Comparison of ENCODE assay signal across 11 cellular contexts in the genomic region with DNA sequence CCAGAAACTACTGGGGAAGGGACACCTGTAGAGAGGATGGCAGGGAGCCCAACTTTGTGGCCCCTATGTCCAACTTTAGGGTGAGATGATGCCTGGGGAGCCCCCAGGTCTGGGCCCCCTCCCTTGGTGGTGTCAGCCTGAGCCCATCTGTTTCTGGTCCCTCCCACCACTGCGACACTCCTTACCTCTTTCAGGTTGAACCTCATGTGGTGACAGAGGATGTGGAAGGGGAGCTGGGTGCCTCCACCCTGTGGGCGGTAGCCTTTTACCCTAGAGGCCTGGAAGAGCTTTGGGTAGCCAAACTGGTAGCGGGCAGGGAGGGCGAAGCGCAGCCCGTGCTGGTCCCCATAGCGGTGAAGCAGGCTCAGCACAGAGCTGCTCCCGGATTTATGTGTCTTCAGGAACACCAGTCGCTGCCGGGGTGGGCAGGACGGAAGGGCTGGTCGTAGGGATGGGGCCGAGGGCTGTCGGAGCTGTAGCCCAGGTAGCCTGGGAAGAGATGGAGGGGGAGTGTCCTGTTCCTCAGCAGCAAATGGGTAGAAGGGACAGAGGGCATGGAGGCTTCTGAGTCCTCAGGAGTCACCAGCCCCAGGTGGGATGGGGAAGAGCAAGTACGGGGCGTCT. TPM values are rescaled to one million over a fixed set of nuclear protein-coding genes. Genes with fewer than 3 reads are reported as not detected.
DNase-seq lines count a peak whose midpoint lies in the region; ATAC-seq lines count a peak whose summit lies in the region.
"Had no signal": no experiment of that assay in that cellular context is flagged by ENCODE, and none has a peak within 500 bp of the region (broad histone marks: within the 10 kb centered on the region; RNA-seq: fewer than 3 reads in every experiment).

No MANE protein-coding gene starts in this region.

- peak overlapping the region; percentile 90; the same call in 1 of the 2 replicates for H3K4me2 ChIP-seq in BLaER1

- peak; percentile 52 for DNase-seq in RPMI8226
- DNase-seq in activated naive CD4-positive, alpha-beta T cell treated with anti-CD3 and anti-CD28 coated beads, Interleukin-2, amount 50 U/mL, for 16 hours = peak; percentile 48
- no peak for DNase-seq in natural killer cell treated with Interleukin-12 subunit alpha and Interleukin-12 subunit beta and Interleukin-15 and Interleukin-18, amount 100 ng/mL, for 72 hours (ENCODE audit: low spot score)
- no peak for DNase-seq in MV-4-11 (lab: John Stamatoyannopoulos, UW)
- DNase-seq in cortex of kidney (lab: John Stamatoyannopoulos, UW) = no peak
- no peak for DNase-seq in NCI-H187 treated with DMSO at 0.1 percent for 48 hours (lab: John Stamatoyannopoulos, UW)
- DNase-seq in SIG-M5 treated with dmso at 0.1 percent for 504 hours (lab: John Stamatoyannopoulos, UW; ENCODE audit: unreplicated experiment) = no peak
- DNase-seq: foreskin fibroblast, NCI-H2081 had no signal

- H3K36me3 Mint-ChIP-seq in natural killer cell treated with Interleukin-12 subunit alpha and Interleukin-12 subunit beta and Interleukin-15 and Interleukin-18, amount 100 ng/mL, for 72 hours = no peaks in the 10 kb centered on the region

- peaks cover 45% of the 10 kb centered on the region for H3K4me1 ChIP-seq in BLaER1

- peaks cover 38 to 49% of the 10 kb centered on the region in 2 donors for H3K27me3 Mint-ChIP-seq in natural killer cell treated with Interleukin-12 subunit alpha and Interleukin-12 subunit beta and Interleukin-15 and Interleukin-18, amount 100 ng/mL, for 72 hours

- H3K9me3 ChIP-seq in BLaER1 = no peaks in the 10 kb centered on the region

- H3K4me3 ChIP-seq in BLaER1 = no peak overlapping the region

- peaks cover 15% of the 10 kb centered on the region for H3K36me3 ChIP-seq in BLaER1

- ATAC-seq in natural killer cell treated with Interleukin-12 subunit alpha and Interleukin-12 subunit beta and Interleukin-15 and Interleukin-18, amount 100 ng/mL, for 72 hours = peak in 1 of 2 donors; percentile 21
- ATAC-seq: Panc1 had no signal

- H3K27me3 ChIP-seq in BLaER1 = peaks cover 61% of the 10 kb centered on the region

- peaks cover 24 to 36% of the 10 kb centered on the region in 2 donors for H3K4me1 Mint-ChIP-seq in natural killer cell treated with Interleukin-12 subunit alpha and Interleukin-12 subunit beta and Interleukin-15 and Interleukin-18, amount 100 ng/mL, for 72 hours (ENCODE audit: low read depth in 2 of 2)

- no peak overlapping the region for H3K27ac ChIP-seq in BLaER1

- no peaks in the 10 kb centered on the region for H3K9me3 Mint-ChIP-seq in natural killer cell treated with Interleukin-12 subunit alpha and Interleukin-12 subunit beta and Interleukin-15 and Interleukin-18, amount 100 ng/mL, for 72 hours

- H3K27ac Mint-ChIP-seq in natural killer cell treated with Interleukin-12 subunit alpha and Interleukin-12 subunit beta and Interleukin-15 and Interleukin-18, amount 100 ng/mL, for 72 hours = peak overlapping the region; percentile 16 to 37

- no peak overlapping the region for H3K9ac ChIP-seq in BLaER1

- H3K4me3 Mint-ChIP-seq in natural killer cell treated with Interleukin-12 subunit alpha and Interleukin-12 subunit beta and Interleukin-15 and Interleukin-18, amount 100 ng/mL, for 72 hours = peak overlapping the region; percentile 10

- H4K20me1 ChIP-seq in BLaER1 = peaks cover 41% of the 10 kb centered on the region

RNA-seq across cellular contexts. Expression of a gene that starts 2.0 kb away (rescaled TPM):
- 1 to 10 TPM in 1 of 2 donors, under 1 TPM in 1; 0.57 to 1.1 TPM for total RNA-seq in natural killer cell treated with Interleukin-12 subunit alpha and Interleukin-12 subunit beta and Interleukin-15 and Interleukin-18, amount 100 ng/mL, for 72 hours

RNA-seq across cellular contexts. Expression of a gene that starts 7.9 kb away (rescaled TPM):
- 10 to 100 TPM; 46.2 to 52.7 TPM for total RNA-seq in natural killer cell treated with Interleukin-12 subunit alpha and Interleukin-12 subunit beta and Interleukin-15 and Interleukin-18, amount 100 ng/mL, for 72 hours

RNA-seq across cellular contexts. Expression of a gene that starts 10.8 kb away (rescaled TPM):
- total RNA-seq in natural killer cell treated with Interleukin-12 subunit alpha and Interleukin-12 subunit beta and Interleukin-15 and Interleukin-18, amount 100 ng/mL, for 72 hours = 1 to 10 TPM; 2.6 to 2.7 TPM

RNA-seq across cellular contexts. Expression of a gene that starts 11.3 kb away (rescaled TPM):
- total RNA-seq in natural killer cell treated with Interleukin-12 subunit alpha and Interleukin-12 subunit beta and Interleukin-15 and Interleukin-18, amount 100 ng/mL, for 72 hours = 10 to 100 TPM; 13.7 to 24.4 TPM

RNA-seq across cellular contexts. Expression of a gene that starts 17.7 kb away (rescaled TPM):
- 100 to 1,000 TPM; 124 to 145 TPM for total RNA-seq in natural killer cell treated with Interleukin-12 subunit alpha and Interleukin-12 subunit beta and Interleukin-15 and Interleukin-18, amount 100 ng/mL, for 72 hours

Comparison
In these comparisons a context has a peak if more than half of its experiments do, and no peak if none do; other contexts are left out.
1. DNase-seq: peak in RPMI8226 (single experiment) and activated naive CD4-positive, alpha-beta T cell treated with anti-CD3 and anti-CD28 coated beads, Interleukin-2, amount 50 U/mL, for 16 hours (single experiment); none in natural killer cell treated with Interleukin-12 subunit alpha and Interleukin-12 subunit beta and Interleukin-15 and Interleukin-18, amount 100 ng/mL, for 72 hours (single experiment), MV-4-11 (single experiment), cortex of kidney (single experiment), NCI-H187 treated with DMSO at 0.1 percent for 48 hours (single experiment) and SIG-M5 treated with dmso at 0.1 percent for 504 hours (single experiment).